ENCODE assay signal across 1 cellular context in genomic region chr4:76897522-76898384, GRCh38.
TF ChIP-seq lines count a peak whose summit lies in the region.

Gene SOWAHB, minus strand, starts transcription at chr4:76898144. Its CDS starts 295 bp downstream, at chr4:76897849.

TF ChIP-seq in H1, 55 proteins besides CTCF, POLR2A, EP300 and RAD21 (continued from another document):
- 0 out of 2 replicates have a peak, but pooled peaks have one; percentile 10 for TF ChIP-seq E2F6 (IDR thresholded peaks at IDR 0.05)
- peak; percentile 52 for TF ChIP-seq EZH2 (IDR thresholded peaks at IDR 0.05; ENCODE audit: low read depth, low read length, severe bottlenecking)
- TF ChIP-seq MAX (IDR thresholded peaks at IDR 0.05) = peak; percentile 52; the same call in 1 of the 2 replicates
- peak; percentile 89 for TF ChIP-seq KDM4A (IDR thresholded peaks at IDR 0.05; ENCODE audit: low read depth, low read length, severe bottlenecking)
- TF ChIP-seq, protein P1, sequence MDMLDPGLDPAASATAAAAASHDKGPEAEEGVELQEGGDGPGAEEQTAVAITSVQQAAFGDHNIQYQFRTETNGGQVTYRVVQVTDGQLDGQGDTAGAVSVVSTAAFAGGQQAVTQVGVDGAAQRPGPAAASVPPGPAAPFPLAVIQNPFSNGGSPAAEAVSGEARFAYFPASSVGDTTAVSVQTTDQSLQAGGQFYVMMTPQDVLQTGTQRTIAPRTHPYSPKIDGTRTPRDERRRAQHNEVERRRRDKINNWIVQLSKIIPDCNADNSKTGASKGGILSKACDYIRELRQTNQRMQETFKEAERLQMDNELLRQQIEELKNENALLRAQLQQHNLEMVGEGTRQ (IDR thresholded peaks at IDR 0.05; ENCODE audit: low read length) = no peak
- peak; percentile 80 for TF ChIP-seq SUZ12 (IDR thresholded peaks at IDR 0.05; ENCODE audit: low read length)
- TF ChIP-seq CTBP2 (IDR thresholded peaks at IDR 0.05; ENCODE audit: borderline replicate concordance, insufficient read depth, insufficient read length, low read length) = no peak
